ENCODE assay signal across 21 cellular contexts in the genomic region with DNA sequence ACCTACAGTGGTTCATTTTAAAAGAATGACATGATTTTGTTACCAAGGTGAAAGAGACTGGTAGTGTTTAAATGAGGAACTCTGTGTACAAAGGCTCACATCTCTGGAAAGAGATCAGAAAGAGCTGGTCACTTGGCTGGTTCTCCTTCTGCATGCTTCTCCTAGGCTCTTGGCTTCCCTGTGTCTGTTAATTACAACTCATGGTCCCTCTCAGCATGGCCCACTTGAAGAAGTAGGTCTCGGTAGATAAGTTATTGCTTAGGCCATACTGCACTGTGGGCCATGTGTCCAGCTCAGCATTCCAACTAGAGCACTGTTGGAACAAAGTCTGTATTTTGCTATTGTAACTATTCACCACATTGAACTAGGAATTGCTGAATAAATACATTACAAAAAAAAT.
A peak's percentile ranks its signal among the peaks of the same experiment; 100 is the strongest.
DNase-seq lines count a peak whose midpoint lies in the region; ATAC-seq and TF ChIP-seq lines count a peak whose summit lies in the region.
"Had no signal": no experiment of that assay in that cellular context is flagged by ENCODE, and none has a peak within 500 bp of the region (broad histone marks: within the 10 kb centered on the region; RNA-seq: fewer than 3 reads in every experiment).

No MANE protein-coding gene starts in this region.

- intact Hi-C loops in Right ventricle myocardium inferior (cut with DNase I) = no loop called here

- in situ Hi-C loops in G401 (cut with HindIII; ENCODE audit: low sequenced_read_pairs) = no loop called here

- H3K9me3 ChIP-seq in right atrium auricular region = no peaks in the 10 kb centered on the region
- H3K9me3 ChIP-seq: Caco-2 had no signal

- peaks cover 54% of the 10 kb centered on the region for H3K36me3 Mint-ChIP-seq in endothelial cell (ENCODE audit: low read depth, unreplicated experiment)
- H3K36me3 Mint-ChIP-seq in stimulated activated effector memory CD8-positive, alpha-beta T cell treated with anti-CD3 and anti-CD28 coated beads, Interleukin-12 subunit alpha, Interleukin-12 subunit beta, amount 100 ng/mL, for 72 hours = peaks cover 85% of the 10 kb centered on the region

- ATAC-seq in Right ventricle myocardium inferior = peak; percentile 81
- no peak for ATAC-seq in stimulated activated effector memory CD8-positive, alpha-beta T cell treated with anti-CD3 and anti-CD28 coated beads, Interleukin-12 subunit alpha, Interleukin-12 subunit beta, amount 100 ng/mL, for 72 hours
- ATAC-seq in HG02870 (IDR thresholded peaks at IDR 0.05; ENCODE audit: unreplicated experiment) = no peak
- no peak for ATAC-seq in activated CD4-positive, CD25-positive, alpha-beta regulatory T cell treated with anti-CD3 and anti-CD28 coated beads, Interleukin-2, amount 50 U/mL, for 24 hours
- ATAC-seq: CD8-positive, alpha-beta T cell; GM23338; HCT116 had no signal

- no peak overlapping the region for H3K4me3 ChIP-seq in right atrium auricular region
- H3K4me3 ChIP-seq: BLaER1, GM23338 had no signal

- no peaks in the 10 kb centered on the region for H3K27me3 ChIP-seq in right atrium auricular region
- H3K27me3 ChIP-seq: BLaER1 had no signal

- peak overlapping the region; percentile 80 for H3K4me3 Mint-ChIP-seq in endothelial cell (ENCODE audit: unreplicated experiment)
- no peak overlapping the region for H3K4me3 Mint-ChIP-seq in stimulated activated effector memory CD8-positive, alpha-beta T cell treated with anti-CD3 and anti-CD28 coated beads, Interleukin-12 subunit alpha, Interleukin-12 subunit beta, amount 100 ng/mL, for 72 hours
- H3K4me3 Mint-ChIP-seq: B cell; CD4-positive, CD25-positive, alpha-beta regulatory T cell; CD8-positive, alpha-beta T cell; GM23338; H9 had no signal

- no peaks in the 10 kb centered on the region for H3K27me3 Mint-ChIP-seq in endothelial cell (ENCODE audit: unreplicated experiment)
- H3K27me3 Mint-ChIP-seq: B cell; CD4-positive, CD25-positive, alpha-beta regulatory T cell had no signal

- no peaks in the 10 kb centered on the region for H3K4me1 ChIP-seq in right atrium auricular region
- H3K4me1 ChIP-seq: BLaER1, Caco-2 had no signal

- DNase-seq in Right ventricle myocardium inferior (ENCODE audit: missing footprints) (no peak), right atrium auricular region (ENCODE audit: low spot score) (no peak), G401 (ENCODE audit: low spot score) (peak; percentile 10), endothelial cell (ENCODE audit: low spot score) (no peak)
- DNase-seq in stimulated activated effector memory CD8-positive, alpha-beta T cell treated with anti-CD3 and anti-CD28 coated beads, Interleukin-12 subunit alpha, Interleukin-12 subunit beta, amount 100 ng/mL, for 72 hours (ENCODE audit: low spot score in 2 of 2) = no peak
- DNase-seq: Caco-2; CD4-positive, CD25-positive, alpha-beta regulatory T cell; CD8-positive, alpha-beta T cell; DMS 273 treated with DMSO at 0.1 percent for 48 hours; DMS79; EL; GF-D8; H9 had no signal

- H3K27ac Mint-ChIP-seq in endothelial cell (ENCODE audit: unreplicated experiment) = no peak overlapping the region
- peak overlapping the region; percentile 35 for H3K27ac Mint-ChIP-seq in stimulated activated effector memory CD8-positive, alpha-beta T cell treated with anti-CD3 and anti-CD28 coated beads, Interleukin-12 subunit alpha, Interleukin-12 subunit beta, amount 100 ng/mL, for 72 hours
- H3K27ac Mint-ChIP-seq: B cell, GM23338 had no signal

- H3K27ac ChIP-seq in right atrium auricular region = no peak overlapping the region
- H3K27ac ChIP-seq: 22Rv1, BLaER1, C4-2B had no signal

- no peak for TF ChIP-seq CTCF in right atrium auricular region (IDR thresholded peaks at IDR 0.05)
- TF ChIP-seq CTCF in endothelial cell (IDR thresholded peaks at IDR 0.05; ENCODE audit: unreplicated experiment) = no peak

- peaks cover 7% of the 10 kb centered on the region for H3K9me3 Mint-ChIP-seq in endothelial cell (ENCODE audit: unreplicated experiment)
- H3K9me3 Mint-ChIP-seq in stimulated activated effector memory CD8-positive, alpha-beta T cell treated with anti-CD3 and anti-CD28 coated beads, Interleukin-12 subunit alpha, Interleukin-12 subunit beta, amount 100 ng/mL, for 72 hours = peaks cover 3% of the 10 kb centered on the region
- H3K9me3 Mint-ChIP-seq: CD8-positive, alpha-beta T cell had no signal

- H3K4me1 Mint-ChIP-seq in endothelial cell (ENCODE audit: unreplicated experiment) = no peaks in the 10 kb centered on the region
- peaks cover 21% of the 10 kb centered on the region for H3K4me1 Mint-ChIP-seq in stimulated activated effector memory CD8-positive, alpha-beta T cell treated with anti-CD3 and anti-CD28 coated beads, Interleukin-12 subunit alpha, Interleukin-12 subunit beta, amount 100 ng/mL, for 72 hours
- H3K4me1 Mint-ChIP-seq: B cell had no signal

- peaks cover 53% of the 10 kb centered on the region for H3K36me3 ChIP-seq in right atrium auricular region
